ENCODE assay signal across 30 cellular contexts in genomic region chr2:104240984-104241383, GRCh38.
"Had no signal": no experiment of that assay in that cellular context is flagged by ENCODE, and none has a peak within 500 bp of the region (broad histone marks: within the 10 kb centered on the region; RNA-seq: fewer than 3 reads in every experiment).

No MANE protein-coding gene starts in this region.

- H3K27me3 ChIP-seq: ascending aorta had no signal

- H3K27ac ChIP-seq: ascending aorta, VCaP had no signal

- ATAC-seq: activated CD8-positive, alpha-beta T cell treated with anti-CD3 and anti-CD28 coated beads for 36 hours; activated naive CD4-positive, alpha-beta T cell treated with anti-CD3 and anti-CD28 coated beads, Interleukin-2, amount 50 U/mL, for 72 hours; activated T-cell treated with anti-CD3 and anti-CD28 coated beads, Interleukin-2, amount 50 U/mL, for 4 hours; activated T-cell treated with anti-CD3 and anti-CD28 coated beads, Interleukin-2, amount 50 U/mL, for 72 hours; activated T-helper 17 cell treated with anti-CD3 and anti-CD28 coated beads, Interleukin-2, amount 50 U/mL, for 72 hours had no signal

- DNase-seq: activated B cell treated with CpG ODN at 0.5 μM for 24 hours; activated CD4-positive, alpha-beta memory T cell treated with anti-CD3 and anti-CD28 coated beads for 36 hours; activated CD4-positive, alpha-beta T cell treated with anti-CD3 and anti-CD28 coated beads for 4 hours; activated CD4-positive, alpha-beta T cell treated with anti-CD3 and anti-CD28 coated beads, Interleukin-2, amount 10 ng/mL, durations not matched to agents 24 days and 14 days; activated CD4-positive, alpha-beta T cell treated with anti-CD3 and anti-CD28 coated beads, Interleukin-2, amount 50 U/mL, for 1 hour; activated CD4-positive, alpha-beta T cell treated with anti-CD3 and anti-CD28 coated beads, Interleukin-2, amount 50 U/mL, for 4 hours; activated CD4-positive, CD25-positive, alpha-beta regulatory T cell treated with anti-CD3 and anti-CD28 coated beads, Interleukin-2, amount 50 U/mL, for 72 hours; activated CD8-positive, alpha-beta memory T cell treated with anti-CD3 and anti-CD28 coated beads, Interleukin-2, amount 50 U/mL, for 4 hours; activated CD8-positive, alpha-beta T cell treated with anti-CD3 and anti-CD28 coated beads for 36 hours; activated effector memory CD4-positive, alpha-beta T cell treated with anti-CD3 and anti-CD28 coated beads, Interleukin-2, amount 50 U/mL, for 16 hours; activated gamma-delta T cell treated with Interleukin-2 at 50 U/mL for 16 hours; activated naive CD4-positive, alpha-beta T cell; activated naive CD4-positive, alpha-beta T cell treated with anti-CD3 and anti-CD28 coated beads for 36 hours; activated naive CD4-positive, alpha-beta T cell treated with anti-CD3 and anti-CD28 coated beads, Interleukin-2, amount 50 U/mL, for 16 hours; activated naive CD8-positive, alpha-beta T cell treated with anti-CD3 and anti-CD28 coated beads for 36 hours; activated T-cell treated with anti-CD3 and anti-CD28 coated beads for 4 hours; activated T-cell treated with anti-CD3 and anti-CD28 coated beads, Interleukin-2, amount 50 U/mL, for 1 hour; activated T-cell treated with anti-CD3 and anti-CD28 coated beads, Interleukin-2, amount 50 U/mL, for 4 hours; activated T-cell treated with anti-CD3 and anti-CD28 coated beads, Interleukin-2, amount 50 U/mL, for 72 hours; amygdala; anterior cingulate cortex; central memory CD4-positive, alpha-beta T cell; T-helper 2 cell; T-helper 9 cell had no signal

- H3K9me3 ChIP-seq: ascending aorta had no signal

- H3K4me3 ChIP-seq: ascending aorta had no signal

- H3K4me1 ChIP-seq: ascending aorta had no signal

- H3K36me3 ChIP-seq: ascending aorta had no signal

- FAIRE-seq: colon, TTC549 had no signal
